9 cellular contexts compared by ENCODE assay signal in genomic region chr5:95900383-95900958, GRCh38.
A peak's percentile ranks its signal among the peaks of the same experiment; 100 is the strongest.
DNase-seq lines count a peak whose midpoint lies in the region; ATAC-seq, FAIRE-seq and TF ChIP-seq lines count a peak whose summit lies in the region.
"Had no signal": no experiment of that assay in that cellular context is flagged by ENCODE, and none has a peak within 500 bp of the region (broad histone marks: within the 10 kb centered on the region; RNA-seq: fewer than 3 reads in every experiment).

No MANE protein-coding gene starts in this region.

- no peak overlapping the region for H4K8ac ChIP-seq in mesendoderm (ENCODE audit: low read depth, low read length)

- H3K4me2 ChIP-seq in SK-N-SH (no peak overlapping the region), mesendoderm (ENCODE audit: low read length) (no peak overlapping the region)

- no peak overlapping the region for H3K4ac ChIP-seq in mesendoderm (ENCODE audit: low read depth, low read length)

- H3K4me3 ChIP-seq in SK-N-SH (ENCODE audit: low read depth in 2 of 2, low read length in 1 of 2) (no peak overlapping the region), gastroesophageal sphincter (no peak overlapping the region), stomach (no peak overlapping the region), mesendoderm (ENCODE audit: low read length) (no peak overlapping the region)

- 36% methylated on average over 4 of the region's 4 CpGs for WGBS in SK-N-SH (ENCODE audit: low lambda C conversion rate)
- 43 to 45% methylated on average over 4 of the region's 4 CpGs for WGBS in gastroesophageal sphincter (ENCODE audit: low coverage in 1 of 2), 2 donors
- WGBS in stomach, 5 donors, result 40 to 72% (median 56%) methylated on average over 4 of the region's 4 CpGs
- whole genome bisulfite sequencing in mesendoderm (ENCODE audit: extremely low coverage, insufficient coverage, low lambda C conversion rate), result no CpG with 5 or more reads among the region's 4 CpGs

- TF ChIP-seq EP300 in SK-N-SH (IDR thresholded peaks at IDR 0.05; ENCODE audit: borderline replicate concordance in 1 of 2, low read depth in 1 of 2, low read length in 1 of 2), result peak in 1 of 2 experiments; percentile 33; a peak in 1 of 4 replicates
- TF ChIP-seq EP300 in gastroesophageal sphincter (IDR thresholded peaks at IDR 0.05), result no peak
- no peak for TF ChIP-seq EP300 in stomach (IDR thresholded peaks at IDR 0.05)

- POLR2A ChIA-PET in SK-N-SH (lab: Yijun Ruan, JAX), result no interaction called here

- no peak overlapping the region for H2BK15ac ChIP-seq in mesendoderm (replicated peaks; ENCODE audit: low read depth)

- H3K4me1 ChIP-seq in SK-N-SH (ENCODE audit: control insufficient read depth in 1 of 2, insufficient read depth in 2 of 2, low read depth in 1 of 2, low read length in 1 of 2) (peaks cover 16 to 22% of the 10 kb centered on the region in 2 experiments; a peak in 3 of 4 replicates), gastroesophageal sphincter (peaks cover 0 to 28% (median 0%) of the 10 kb centered on the region in 3 donors), stomach (peaks cover 0 to 69% (median 39%) of the 10 kb centered on the region in 4 donors), mesendoderm (ENCODE audit: control insufficient read depth, low read depth, low read length) (peaks cover 2% of the 10 kb centered on the region)

- H3K56ac ChIP-seq in mesendoderm (ENCODE audit: low read length), result no peak overlapping the region

- CTCF ChIA-PET in SK-N-SH (lab: Yijun Ruan, JAX), result interaction anchor here (0.5 to 1.3 kb wide), 5 partner anchors 43 to 701 kb away, joined by 3 to 4 read pairs (median 3); no protein-coding TSS in a partner anchor

- H2BK120ac ChIP-seq in mesendoderm (ENCODE audit: low read depth, low read length), result no peak overlapping the region

- no peak overlapping the region for H3K18ac ChIP-seq in mesendoderm (ENCODE audit: low read length)

- ATAC-seq in gastroesophageal sphincter, result peak; percentile 70

- H3K9me3 ChIP-seq in SK-N-SH, result no peaks in the 10 kb centered on the region
- no peaks in the 10 kb centered on the region for H3K9me3 ChIP-seq in gastroesophageal sphincter
- no peaks in the 10 kb centered on the region for H3K9me3 ChIP-seq in stomach

- no peak overlapping the region for H3K23ac ChIP-seq in mesendoderm (ENCODE audit: low read length)

- H3K9ac ChIP-seq in SK-N-SH, result no peak overlapping the region
- no peak overlapping the region for H3K9ac ChIP-seq in mesendoderm (ENCODE audit: low read length)

- no peaks in the 10 kb centered on the region for H4K20me1 ChIP-seq in SK-N-SH (ENCODE audit: insufficient read depth)

- TF ChIP-seq RAD21 in SK-N-SH (IDR thresholded peaks at IDR 0.05; ENCODE audit: low read length), result peak; percentile 20; the same call in 1 of the 2 replicates

- H3K9me2 ChIP-seq in SK-N-SH, result no peaks in the 10 kb centered on the region

- intact Hi-C loops in stomach (cut with DNase I; ENCODE audit: low total_unique reads), result no loop called here

- no peak overlapping the region for H4K5ac ChIP-seq in mesendoderm (ENCODE audit: low read length)

- TF ChIP-seq POLR2A in H54 (IDR thresholded peaks at IDR 0.05; ENCODE audit: low read depth, low read length) (no peak), gastroesophageal sphincter (IDR thresholded peaks at IDR 0.05) (no peak), stomach (IDR thresholded peaks at IDR 0.05) (no peak)

- H3K27ac ChIP-seq in SK-N-SH (ENCODE audit: low read depth in 2 of 2, low read length in 1 of 2) (peak overlapping the region; percentile 43 to 77; a peak in 3 of 4 replicates), gastroesophageal sphincter (peak overlapping the region in 3 of 4 donors; percentile 39 to 55 (median 40)), stomach (peak overlapping the region in 1 of 5 donors; percentile 21), mesendoderm (ENCODE audit: low read depth, low read length) (no peak overlapping the region)

- H3F3A ChIP-seq in SK-N-SH (replicated peaks; ENCODE audit: insufficient read depth), result peaks cover 41% of the 10 kb centered on the region

- H3K79me1 ChIP-seq in mesendoderm (ENCODE audit: low read length), result no peaks in the 10 kb centered on the region

- FAIRE-seq in H54 (lab: Jason Lieb, UNC), result peak; percentile 48
- FAIRE-seq: endothelial cell of umbilical vein had no signal

- H3K36me3 ChIP-seq in SK-N-SH (replicated peaks in 1 of 2; ENCODE audit: control insufficient read depth in 1 of 2, insufficient read depth in 2 of 2, low read length in 1 of 2), result peaks cover 44 to 74% of the 10 kb centered on the region in 2 experiments
- peaks cover 0 to 30% of the 10 kb centered on the region in 2 donors for H3K36me3 ChIP-seq in gastroesophageal sphincter
- H3K36me3 ChIP-seq in stomach, result peaks cover 5 to 81% (median 56%) of the 10 kb centered on the region in 4 donors
- peaks cover 1% of the 10 kb centered on the region for H3K36me3 ChIP-seq in mesendoderm (ENCODE audit: control insufficient read depth, insufficient read depth, low read length)

- H3K79me2 ChIP-seq in SK-N-SH (ENCODE audit: insufficient read depth), result peaks cover 93% of the 10 kb centered on the region
- no peaks in the 10 kb centered on the region for H3K79me2 ChIP-seq in mesendoderm (ENCODE audit: control insufficient read depth, insufficient read depth, low read length)

- H3K27me3 ChIP-seq in SK-N-SH (ENCODE audit: insufficient read depth) (no peaks in the 10 kb centered on the region), gastroesophageal sphincter (no peaks in the 10 kb centered on the region), stomach (no peaks in the 10 kb centered on the region), mesendoderm (ENCODE audit: insufficient read depth, low read length, poor library complexity) (no peaks in the 10 kb centered on the region)

- TF ChIP-seq CTCF in SK-N-SH (IDR thresholded peaks at IDR 0.05) (no peak), gastroesophageal sphincter (IDR thresholded peaks at IDR 0.05) (no peak), stomach (IDR thresholded peaks at IDR 0.05) (no peak)

- H2AFZ ChIP-seq in SK-N-SH (ENCODE audit: low read depth), result no peak overlapping the region

- no peak overlapping the region for H2AK5ac ChIP-seq in mesendoderm (ENCODE audit: low read length)

- no peak for DNase-seq in H54 (ENCODE audit: insufficient read length, low spot score)
- peak; percentile 64 for DNase-seq in SK-N-SH
- DNase-seq in stomach, result peak; percentile 47
- no peak for DNase-seq in NCI-H187 treated with DMSO at 0.1 percent for 48 hours (lab: John Stamatoyannopoulos, UW)
- DNase-seq in activated effector memory CD4-positive, alpha-beta T cell treated with anti-CD3 and anti-CD28 coated beads, Interleukin-2, amount 50 U/mL, for 16 hours, result no peak
- no peak for DNase-seq in mesendoderm
- DNase-seq: naive B cell had no signal

- H2BK5ac ChIP-seq in mesendoderm (ENCODE audit: low read length), result no peak overlapping the region

TF ChIP-seq in SK-N-SH, 30 proteins besides CTCF, POLR2A, EP300 and RAD21:
- 0 out of 2 replicates have a peak, but pooled peaks have one; percentile 12 for TF ChIP-seq RCOR1 (IDR thresholded peaks at IDR 0.05; ENCODE audit: low read length)
- TF ChIP-seq MXI1 (IDR thresholded peaks at IDR 0.05; ENCODE audit: low read depth, low read length), result peak; percentile 49
- peak; percentile 66 for TF ChIP-seq TCF12 (IDR thresholded peaks at IDR 0.05)
- peak; percentile 79 for TF ChIP-seq NFIC (IDR thresholded peaks at IDR 0.05; ENCODE audit: borderline replicate concordance)
- no peak for TF ChIP-seq TAF1 (IDR thresholded peaks at IDR 0.05; ENCODE audit: borderline replicate concordance, low read depth, low read length)
- TF ChIP-seq REST (IDR thresholded peaks at IDR 0.05; ENCODE audit: low read depth, low read length), result peak; percentile 47; the same call in 1 of the 2 replicates
- TF ChIP-seq, protein P1, sequence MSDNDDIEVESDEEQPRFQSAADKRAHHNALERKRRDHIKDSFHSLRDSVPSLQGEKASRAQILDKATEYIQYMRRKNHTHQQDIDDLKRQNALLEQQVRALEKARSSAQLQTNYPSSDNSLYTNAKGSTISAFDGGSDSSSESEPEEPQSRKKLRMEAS (IDR thresholded peaks at IDR 0.05; ENCODE audit: low read depth), result 0 out of 2 replicates have a peak, but pooled peaks have one; percentile 16
- TF ChIP-seq, protein P2, sequence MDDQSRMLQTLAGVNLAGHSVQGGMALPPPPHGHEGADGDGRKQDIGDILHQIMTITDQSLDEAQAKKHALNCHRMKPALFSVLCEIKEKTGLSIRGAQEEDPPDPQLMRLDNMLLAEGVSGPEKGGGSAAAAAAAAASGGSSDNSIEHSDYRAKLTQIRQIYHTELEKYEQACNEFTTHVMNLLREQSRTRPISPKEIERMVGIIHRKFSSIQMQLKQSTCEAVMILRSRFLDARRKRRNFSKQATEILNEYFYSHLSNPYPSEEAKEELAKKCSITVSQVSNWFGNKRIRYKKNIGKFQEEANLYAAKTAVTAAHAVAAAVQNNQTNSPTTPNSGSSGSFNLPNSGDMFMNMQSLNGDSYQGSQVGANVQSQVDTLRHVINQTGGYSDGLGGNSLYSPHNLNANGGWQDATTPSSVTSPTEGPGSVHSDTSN (IDR thresholded peaks at IDR 0.05), result no peak

Comparison
In these comparisons a context has a peak if more than half of its experiments do, and no peak if none do; other contexts are left out.
1. DNase-seq: peak in SK-N-SH (single experiment) and stomach (single experiment); none in H54 (single experiment), NCI-H187 treated with DMSO at 0.1 percent for 48 hours (single experiment), activated effector memory CD4-positive, alpha-beta T cell treated with anti-CD3 and anti-CD28 coated beads, Interleukin-2, amount 50 U/mL, for 16 hours (single experiment) and mesendoderm (single experiment).